14 cellular contexts compared by ENCODE assay signal in the genomic region with DNA sequence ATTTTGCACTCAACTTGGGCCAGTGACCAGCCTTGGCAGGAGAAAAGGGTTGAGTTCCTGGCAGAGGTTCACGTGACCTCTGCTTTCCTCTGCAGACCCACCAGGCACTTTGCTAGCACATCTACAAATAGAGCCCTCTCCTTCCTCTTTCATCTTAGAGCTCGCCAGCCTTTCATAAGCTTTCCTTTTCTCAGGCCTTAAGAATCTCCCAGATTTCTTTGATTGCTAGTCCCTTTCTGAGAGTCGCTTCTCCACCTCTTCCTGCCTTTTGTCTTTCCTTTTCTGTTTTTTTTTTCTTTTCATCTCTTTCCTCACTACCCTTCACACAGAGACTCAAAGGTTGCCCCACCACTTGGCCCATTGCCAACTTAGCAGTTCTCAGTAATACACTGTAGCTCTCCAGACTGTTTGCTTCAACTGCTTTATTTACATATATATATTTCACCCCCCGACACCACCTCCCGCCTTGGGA.
DNase-seq lines count a peak whose midpoint lies in the region; TF ChIP-seq lines count a peak whose summit lies in the region.
"Had no signal": no experiment of that assay in that cellular context is flagged by ENCODE, and none has a peak within 500 bp of the region (broad histone marks: within the 10 kb centered on the region; RNA-seq: fewer than 3 reads in every experiment).

No MANE protein-coding gene starts in this region.

- TF ChIP-seq CTCF in Calu3 (IDR thresholded peaks at IDR 0.05; ENCODE audit: unreplicated experiment) = no peak
- no peak for TF ChIP-seq CTCF in foreskin fibroblast (IDR thresholded peaks at IDR 0.05; ENCODE audit: low read depth, low read length)

- CTCF ChIA-PET in Calu3 (lab: Charles Lee) = no interaction called here

- DNase-seq in Calu3 (peak; percentile 6), NCI-H1105 (lab: John Stamatoyannopoulos, UW) (peak; percentile 13), amniotic epithelial cell (ENCODE audit: low read depth) (peak; percentile 25), medulla oblongata (ENCODE audit: extremely low spot score) (peak; percentile 51), foreskin fibroblast (no peak), epidermal melanocyte (ENCODE audit: insufficient read length, low spot score) (no peak), NCI-H526 treated with DMSO at 0.1 percent for 48 hours (lab: John Stamatoyannopoulos, UW) (no peak)
- DNase-seq in activated CD8-positive, alpha-beta memory T cell treated with anti-CD3 and anti-CD28 coated beads for 24 hours = no peak
- DNase-seq: DMS79 treated with DMSO at 0.1 percent for 48 hours; stimulated activated naive CD8-positive, alpha-beta T cell treated with anti-CD3 and anti-CD28 coated beads, Interleukin-15, amount 100 ng/mL, for 72 hours had no signal

- peaks cover 9% of the 10 kb centered on the region for H3K4me1 Mint-ChIP-seq in Calu3 (ENCODE audit: low read depth, unreplicated experiment)
- H3K4me1 Mint-ChIP-seq: stimulated activated naive CD8-positive, alpha-beta T cell treated with anti-CD3 and anti-CD28 coated beads, Interleukin-15, amount 100 ng/mL, for 72 hours had no signal

- intact Hi-C loops in Calu3 (cut with micrococcal nuclease; ENCODE audit: unreplicated experiment) = no loop called here

- no peak overlapping the region for H3K4me3 Mint-ChIP-seq in Calu3 (ENCODE audit: low read depth, unreplicated experiment)
- H3K4me3 Mint-ChIP-seq: stimulated activated naive CD8-positive, alpha-beta T cell treated with anti-CD3 and anti-CD28 coated beads, Interleukin-15, amount 100 ng/mL, for 72 hours had no signal

- no TSS peak for BruUV-seq in Calu3 (replicated peaks; lab: Mats Ljungman, UMichigan)

- no peaks in the 10 kb centered on the region for H3K9me3 Mint-ChIP-seq in Calu3 (ENCODE audit: low read depth, unreplicated experiment)

- no peaks in the 10 kb centered on the region for H3K36me3 Mint-ChIP-seq in Calu3 (ENCODE audit: insufficient read depth, unreplicated experiment)

- H3K27me3 Mint-ChIP-seq in Calu3 (ENCODE audit: unreplicated experiment) = no peaks in the 10 kb centered on the region
- H3K27me3 Mint-ChIP-seq: stimulated activated naive CD8-positive, alpha-beta T cell treated with anti-CD3 and anti-CD28 coated beads, Interleukin-15, amount 100 ng/mL, for 72 hours had no signal

- no peak overlapping the region for H3K27ac Mint-ChIP-seq in Calu3 (ENCODE audit: unreplicated experiment)
- H3K27ac Mint-ChIP-seq: activated T-helper 2 cell treated with anti-CD3 and anti-CD28 coated beads, Interferon-gamma antibody, Interleukin-2, Interleukin-4, amounts not matched to agents 10 μg/mL and 5 μg/mL and 100 μg/mL, durations not matched to agents 14 hours and 24 hours and 36 hours; stimulated activated naive CD8-positive, alpha-beta T cell treated with anti-CD3 and anti-CD28 coated beads, Interleukin-15, amount 100 ng/mL, for 72 hours had no signal

- no peak overlapping the region for H3K4me3 ChIP-seq in foreskin fibroblast (ENCODE audit: low read depth in 1 of 2, low read length in 2 of 2)
- H3K4me3 ChIP-seq: esophagus muscularis mucosa, psoas muscle, SK-N-MC had no signal

Comparison
In these comparisons a context has a peak if more than half of its experiments do, and no peak if none do; other contexts are left out.
1. DNase-seq: peak in Calu3 (single experiment), NCI-H1105 (single experiment), amniotic epithelial cell (single experiment) and medulla oblongata (single experiment); none in foreskin fibroblast (0 of 2), epidermal melanocyte (single experiment), activated CD8-positive, alpha-beta memory T cell treated with anti-CD3 and anti-CD28 coated beads for 24 hours (single experiment) and NCI-H526 treated with DMSO at 0.1 percent for 48 hours (single experiment).